In genomic region chr1:212430955-212431394, GRCh38 we compare ENCODE assay signal across 2 cellular contexts.
A peak's percentile ranks its signal among the peaks of the same experiment; 100 is the strongest.
TF ChIP-seq lines count a peak whose summit lies in the region.

No MANE protein-coding gene starts in this region.

TF ChIP-seq in liver, 16 proteins besides CTCF, POLR2A, EP300 and RAD21:
- TF ChIP-seq TAF1 (conservative IDR thresholded peaks at IDR 0.05): no peak
- peak; percentile 56 for TF ChIP-seq NR2F2 (IDR thresholded peaks at IDR 0.05)
- TF ChIP-seq RXRA (IDR thresholded peaks at IDR 0.05): no peak
- no peak for TF ChIP-seq ATF3 (IDR thresholded peaks at IDR 0.05)
TF ChIP-seq in liver: peak in this region for 1.

TF ChIP-seq in HepG2, 621 proteins besides CTCF, POLR2A, EP300 and RAD21:
- TF ChIP-seq DMAP1 (CRISPR knock-in tag; IDR thresholded peaks at IDR 0.05): no peak
- TF ChIP-seq TRIM24 (CRISPR knock-in tag; IDR thresholded peaks at IDR 0.05): no peak
- TF ChIP-seq CAMTA2 (CRISPR knock-in tag; IDR thresholded peaks at IDR 0.05; ENCODE audit: borderline replicate concordance): no peak
- no peak for TF ChIP-seq CERS6 (CRISPR knock-in tag; IDR thresholded peaks at IDR 0.05)
- no peak for TF ChIP-seq ZNF329 (CRISPR knock-in tag; IDR thresholded peaks at IDR 0.05; ENCODE audit: low read depth)
- no peak for TF ChIP-seq THAP8 (CRISPR knock-in tag; IDR thresholded peaks at IDR 0.05; ENCODE audit: borderline replicate concordance)
- TF ChIP-seq RNF2 (conservative IDR thresholded peaks at IDR 0.05; ENCODE audit: low read depth): no peak
- TF ChIP-seq ZFP37 (CRISPR knock-in tag; IDR thresholded peaks at IDR 0.05; ENCODE audit: borderline replicate concordance): no peak
- TF ChIP-seq MED8 (CRISPR knock-in tag; IDR thresholded peaks at IDR 0.05; ENCODE audit: insufficient replicate concordance): no peak
- TF ChIP-seq ZBTB46 (CRISPR knock-in tag; IDR thresholded peaks at IDR 0.05; ENCODE audit: borderline replicate concordance): no peak
- TF ChIP-seq ONECUT2 (CRISPR knock-in tag; IDR thresholded peaks at IDR 0.05): no peak
- no peak for TF ChIP-seq EHMT2 (IDR thresholded peaks at IDR 0.05; ENCODE audit: borderline replicate concordance, low read depth, low read length)
- no peak for TF ChIP-seq HMGXB3 (CRISPR knock-in tag; IDR thresholded peaks at IDR 0.05; ENCODE audit: borderline replicate concordance)
- TF ChIP-seq MATR3 (CRISPR knock-in tag; IDR thresholded peaks at IDR 0.05): no peak
- TF ChIP-seq KAT2B (IDR thresholded peaks at IDR 0.05; ENCODE audit: borderline replicate concordance, low read depth, low read length): no peak
